Comparison of ENCODE assay signal across 1 cellular context in the genomic region with DNA sequence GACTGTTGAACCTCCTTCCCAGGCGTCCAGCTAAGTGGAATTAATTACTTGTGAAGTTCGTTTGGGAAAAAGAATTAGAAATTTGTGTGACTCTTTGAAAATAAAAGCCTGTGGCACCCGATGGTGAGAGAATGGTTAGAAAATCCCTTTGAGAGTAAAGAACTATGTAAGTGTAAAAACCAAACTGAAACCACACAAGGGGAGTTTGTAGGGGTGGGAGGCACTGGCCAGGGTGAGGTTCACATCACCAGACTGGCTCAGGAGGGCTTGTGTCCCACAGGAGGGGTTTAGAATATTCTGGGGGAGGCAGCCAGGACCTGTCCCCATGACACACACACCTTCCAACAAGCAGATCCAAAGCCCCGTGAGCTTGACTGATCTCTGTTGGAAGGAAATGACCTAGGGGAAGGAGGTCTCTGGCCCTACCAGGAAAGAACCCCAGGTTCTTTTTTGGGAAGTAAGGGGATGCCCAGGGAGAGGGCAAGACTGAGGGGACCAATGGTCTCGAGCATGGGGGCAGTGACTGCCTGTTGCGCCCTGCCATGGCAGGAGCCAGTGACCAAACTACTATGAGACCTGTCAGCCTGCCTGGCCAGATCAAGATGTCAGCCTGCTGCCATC.
TF ChIP-seq lines count a peak whose summit lies in the region.

No MANE protein-coding gene starts in this region.

TF ChIP-seq in IMR-90, 13 proteins besides CTCF, POLR2A, EP300 and RAD21:
- no peak for TF ChIP-seq MAFK (IDR thresholded peaks at IDR 0.05; ENCODE audit: low read depth, low read length)
- no peak for TF ChIP-seq FOS (IDR thresholded peaks at IDR 0.05; ENCODE audit: low read depth, low read length)
- no peak for TF ChIP-seq RCOR1 (IDR thresholded peaks at IDR 0.05; ENCODE audit: insufficient replicate concordance, low read length)
- TF ChIP-seq NFE2L2 (IDR thresholded peaks at IDR 0.05; ENCODE audit: low read depth, low read length) = no peak
- no peak for TF ChIP-seq SMC3 (IDR thresholded peaks at IDR 0.05; ENCODE audit: low read depth, low read length)
- TF ChIP-seq RFX5 (IDR thresholded peaks at IDR 0.05; ENCODE audit: low read depth, low read length) = no peak
